ENCODE assay signal across 2 cellular contexts in genomic region chr9:73034962-73035361, GRCh38.
TF ChIP-seq lines count a peak whose summit lies in the region.

No MANE protein-coding gene starts in this region.

TF ChIP-seq in SK-N-SH, 30 proteins besides CTCF, POLR2A, EP300 and RAD21:
- no peak for TF ChIP-seq GABPA (IDR thresholded peaks at IDR 0.05; ENCODE audit: low read depth)
- TF ChIP-seq SMC3 (IDR thresholded peaks at IDR 0.05; ENCODE audit: low read depth, low read length) = no peak
- no peak for TF ChIP-seq IRF3 (IDR thresholded peaks at IDR 0.05; ENCODE audit: low read depth, low read length)
- no peak for TF ChIP-seq CHD2 (IDR thresholded peaks at IDR 0.05; ENCODE audit: low read length, partially characterized antibody)
- TF ChIP-seq ELF1 (IDR thresholded peaks at IDR 0.05) = no peak
- TF ChIP-seq RFX5 (IDR thresholded peaks at IDR 0.05; ENCODE audit: low read length) = no peak
- no peak for TF ChIP-seq RCOR1 (IDR thresholded peaks at IDR 0.05; ENCODE audit: low read length)
- no peak for TF ChIP-seq NRF1 (IDR thresholded peaks at IDR 0.05; ENCODE audit: low read depth, low read length)
- no peak for TF ChIP-seq MAX (IDR thresholded peaks at IDR 0.05; ENCODE audit: low read depth)
- no peak for TF ChIP-seq TCF12 (IDR thresholded peaks at IDR 0.05)
- no peak for TF ChIP-seq MXI1 (IDR thresholded peaks at IDR 0.05; ENCODE audit: low read depth, low read length)
- no peak for TF ChIP-seq USF1 (IDR thresholded peaks at IDR 0.05; ENCODE audit: borderline replicate concordance, low read depth)
- TF ChIP-seq, protein P1, sequence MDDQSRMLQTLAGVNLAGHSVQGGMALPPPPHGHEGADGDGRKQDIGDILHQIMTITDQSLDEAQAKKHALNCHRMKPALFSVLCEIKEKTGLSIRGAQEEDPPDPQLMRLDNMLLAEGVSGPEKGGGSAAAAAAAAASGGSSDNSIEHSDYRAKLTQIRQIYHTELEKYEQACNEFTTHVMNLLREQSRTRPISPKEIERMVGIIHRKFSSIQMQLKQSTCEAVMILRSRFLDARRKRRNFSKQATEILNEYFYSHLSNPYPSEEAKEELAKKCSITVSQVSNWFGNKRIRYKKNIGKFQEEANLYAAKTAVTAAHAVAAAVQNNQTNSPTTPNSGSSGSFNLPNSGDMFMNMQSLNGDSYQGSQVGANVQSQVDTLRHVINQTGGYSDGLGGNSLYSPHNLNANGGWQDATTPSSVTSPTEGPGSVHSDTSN (IDR thresholded peaks at IDR 0.05) = no peak
- no peak for TF ChIP-seq POLR2AphosphoS5 (IDR thresholded peaks at IDR 0.05; ENCODE audit: low read depth, low read length)
- TF ChIP-seq FOXJ3 (CRISPR knock-in tag; IDR thresholded peaks at IDR 0.05) = no peak

TF ChIP-seq in SK-N-SH treated with all-trans-retinoic acid at 6 μM for 48 hours, 23 proteins besides CTCF, POLR2A, EP300 and RAD21:
- TF ChIP-seq ZNF565 (CRISPR knock-in tag; conservative IDR thresholded peaks at IDR 0.05; ENCODE audit: low read depth) = no peak
- no peak for TF ChIP-seq ZNF8 (CRISPR knock-in tag; IDR thresholded peaks at IDR 0.05)
- TF ChIP-seq, protein P2, sequence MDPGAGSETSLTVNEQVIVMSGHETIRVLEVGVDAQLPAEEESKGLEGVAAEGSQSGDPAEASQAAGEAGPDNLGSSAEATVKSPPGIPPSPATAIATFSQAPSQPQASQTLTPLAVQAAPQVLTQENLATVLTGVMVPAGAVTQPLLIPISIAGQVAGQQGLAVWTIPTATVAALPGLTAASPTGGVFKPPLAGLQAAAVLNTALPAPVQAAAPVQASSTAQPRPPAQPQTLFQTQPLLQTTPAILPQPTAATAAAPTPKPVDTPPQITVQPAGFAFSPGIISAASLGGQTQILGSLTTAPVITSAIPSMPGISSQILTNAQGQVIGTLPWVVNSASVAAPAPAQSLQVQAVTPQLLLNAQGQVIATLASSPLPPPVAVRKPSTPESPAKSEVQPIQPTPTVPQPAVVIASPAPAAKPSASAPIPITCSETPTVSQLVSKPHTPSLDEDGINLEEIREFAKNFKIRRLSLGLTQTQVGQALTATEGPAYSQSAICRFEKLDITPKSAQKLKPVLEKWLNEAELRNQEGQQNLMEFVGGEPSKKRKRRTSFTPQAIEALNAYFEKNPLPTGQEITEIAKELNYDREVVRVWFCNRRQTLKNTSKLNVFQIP (CRISPR knock-in tag; IDR thresholded peaks at IDR 0.05; ENCODE audit: borderline replicate concordance, low read depth) = no peak
- TF ChIP-seq CSDC2 (CRISPR knock-in tag; IDR thresholded peaks at IDR 0.05) = no peak
- TF ChIP-seq PPARA (CRISPR knock-in tag; IDR thresholded peaks at IDR 0.05; ENCODE audit: borderline replicate concordance) = no peak
- TF ChIP-seq ISL1 (CRISPR knock-in tag; IDR thresholded peaks at IDR 0.05) = no peak
- no peak for TF ChIP-seq ZNF70 (CRISPR knock-in tag; IDR thresholded peaks at IDR 0.05)
